In genomic region chr14:73713804-73714655, GRCh38 we compare ENCODE assay signal across 8 cellular contexts. TPM values are rescaled to one million over a fixed set of nuclear protein-coding genes. Genes with fewer than 3 reads are reported as not detected.
A peak's percentile ranks its signal among the peaks of the same experiment; 100 is the strongest.
DNase-seq lines count a peak whose midpoint lies in the region; ATAC-seq, FAIRE-seq and TF ChIP-seq lines count a peak whose summit lies in the region.

TSS of gene PNMA1 (minus strand) at chr14:73714384. CDS start at chr14:73713639, 745 bp downstream.

- H3K79me2 ChIP-seq in PC-3 (ENCODE audit: low read length): peaks cover 44% of the 10 kb centered on the region

- CTCF ChIA-PET in PC-3 (lab: Charles Lee): interaction anchor here (0.5 kb wide), 1 partner anchor 1294 kb away, joined by 3 read pairs; no protein-coding TSS in a partner anchor

- peak within 1 kb of the TSS; percentile 96 for H3K9ac ChIP-seq in PC-3 (ENCODE audit: low read length)
- H3K9ac ChIP-seq in mucosa of rectum (ENCODE audit: low read depth in 1 of 2, low read length in 2 of 2): peak within 1 kb of the TSS; percentile 75 to 79

- POLR2A ChIA-PET in PC-3 (lab: Charles Lee; ENCODE audit: unreplicated experiment): interaction anchor here (0.6 kb wide), 4 partner anchors 10 to 172 kb away, joined by 4 to 9 read pairs (median 8); partner anchors contain the start of gene ZNF410

- no peaks in the 10 kb centered on the region for H3K9me2 ChIP-seq in PC-3 (replicated peaks; ENCODE audit: low read length)

- DNase-seq in D721Med (ENCODE audit: insufficient read length, low spot score) (peak; percentile 91), PC-3 (peak; percentile 85), epithelial cell of proximal tubule (ENCODE audit: low read depth) (no peak)
- peak; percentile 88 for DNase-seq in activated T-cell treated with anti-CD3 and anti-CD28 coated beads, Interleukin-2, amount 50 U/mL, for 1 hour
- DNase-seq in stimulated activated CD8-positive, alpha-beta memory T cell treated with anti-CD3 and anti-CD28 coated beads, Interleukin-4, amount 100 ng/mL, for 4 hours (ENCODE audit: low read depth in 2 of 2, low spot score in 1 of 2): peak; percentile 62 to 72

- TF ChIP-seq EP300 in Ishikawa (IDR thresholded peaks at IDR 0.05; ENCODE audit: borderline replicate concordance): 0 out of 2 replicates have a peak, but pooled peaks have one; percentile 49

- ATAC-seq in GM21529 (IDR thresholded peaks at IDR 0.05; ENCODE audit: unreplicated experiment) (peak; percentile 64), PC-3 (peak; percentile 71)

- TF ChIP-seq RAD21 in Ishikawa (IDR thresholded peaks at IDR 0.05; ENCODE audit: low read depth): no peak; the same call in 1 of the 2 replicates

- intact Hi-C loops in PC-3 (cut with micrococcal nuclease): loop anchor here (5.0 kb wide), 2 partner anchors 52 to 82 kb away; no protein-coding TSS in a partner anchor

- H2AFZ ChIP-seq in PC-3 (ENCODE audit: low read length): peak within 1 kb of the TSS; percentile 74

- H3K36me3 ChIP-seq in PC-3 (ENCODE audit: low read depth, low read length): peaks cover 2% of the 10 kb centered on the region; the same call in 1 of the 2 replicates
- peaks cover 18 to 27% of the 10 kb centered on the region in 2 donors for H3K36me3 ChIP-seq in mucosa of rectum (ENCODE audit: control insufficient read depth in 2 of 2, insufficient read depth in 2 of 2, low read length in 2 of 2)

- FAIRE-seq in D721Med (lab: Jason Lieb, UNC): no peak

- peaks cover 16% of the 10 kb centered on the region for H4K20me1 ChIP-seq in PC-3 (ENCODE audit: low read length)

- H3K4me1 ChIP-seq in PC-3 (ENCODE audit: insufficient read depth, low read length) (peaks cover 14% of the 10 kb centered on the region), mucosa of rectum (ENCODE audit: control insufficient read depth in 2 of 2, insufficient read depth in 2 of 2, low read length in 2 of 2) (peaks cover 12 to 14% of the 10 kb centered on the region in 2 donors)

- no TSS peak for BruUV-seq in PC-3 (replicated peaks; lab: Mats Ljungman, UMichigan)

- H3K27ac ChIP-seq in PC-3 (ENCODE audit: low read length) (peak within 1 kb of the TSS; percentile 78), mucosa of rectum (ENCODE audit: low read depth in 2 of 2, low read length in 2 of 2) (peak within 1 kb of the TSS; percentile 82 to 89)

- H3K4me3 ChIP-seq in PC-3 (ENCODE audit: low read length) (peak within 1 kb of the TSS; percentile 99), epithelial cell of proximal tubule (ENCODE audit: low read depth, low read length) (peak within 1 kb of the TSS; percentile 75), mucosa of rectum (ENCODE audit: low read length in 2 of 2) (peak within 1 kb of the TSS; percentile 71 to 87)

- peaks cover 5% of the 10 kb centered on the region for H3F3A ChIP-seq in PC-3 (ENCODE audit: low read length, unreplicated experiment)

- H3K9me3 ChIP-seq in PC-3 (ENCODE audit: low read length) (no peaks in the 10 kb centered on the region), mucosa of rectum (ENCODE audit: control insufficient read depth in 2 of 2, low read length in 2 of 2) (no peaks in the 10 kb centered on the region)

- TF ChIP-seq CTCF in D721Med (IDR thresholded peaks at IDR 0.05; ENCODE audit: insufficient read depth, missing control alignments): no peak
- no peak for TF ChIP-seq CTCF in PC-3 (conservative IDR thresholded peaks at IDR 0.05; ENCODE audit: low read depth, low read length)
- TF ChIP-seq CTCF in epithelial cell of proximal tubule (conservative IDR thresholded peaks at IDR 0.05; ENCODE audit: low read depth, low read length): no peak

- H3K4me2 ChIP-seq in PC-3 (ENCODE audit: low read length): peak within 1 kb of the TSS; percentile 90

- H3K27me3 ChIP-seq in PC-3 (ENCODE audit: low read length) (no peaks in the 10 kb centered on the region), mucosa of rectum (ENCODE audit: control insufficient read depth in 2 of 2, insufficient read depth in 2 of 2, low read length in 2 of 2) (no peaks in the 10 kb centered on the region)

TF ChIP-seq in Ishikawa, 13 proteins besides CTCF, POLR2A, EP300 and RAD21:
- TF ChIP-seq TCF12 (IDR thresholded peaks at IDR 0.05; ENCODE audit: low read depth) (peak; percentile 27; the same call in 1 of the 2 replicates), REST (IDR thresholded peaks at IDR 0.05; ENCODE audit: low read depth) (0 out of 2 replicates have a peak, but pooled peaks have one; percentile 14), YY1 (IDR thresholded peaks at IDR 0.05; ENCODE audit: low read depth) (peak; percentile 88), TEAD4 (IDR thresholded peaks at IDR 0.05) (no peak), EGR1 (IDR thresholded peaks at IDR 0.05) (peak; percentile 84), FOXM1 (IDR thresholded peaks at IDR 0.05; ENCODE audit: borderline replicate concordance, low read depth) (no peak), NFIC (IDR thresholded peaks at IDR 0.05) (no peak), USF1 (IDR thresholded peaks at IDR 0.05) (peak; percentile 62), TAF1 (IDR thresholded peaks at IDR 0.05; ENCODE audit: low read depth) (peak; percentile 78; the same call in 1 of the 2 replicates), CREB1 (IDR thresholded peaks at IDR 0.05; ENCODE audit: low read depth) (no peak), MAX (IDR thresholded peaks at IDR 0.05) (peak; percentile 95), ZBTB7A (IDR thresholded peaks at IDR 0.05; ENCODE audit: low read depth) (peak; percentile 56; the same call in 1 of the 2 replicates), CEBPB (IDR thresholded peaks at IDR 0.05) (no peak)

RNA-seq across cellular contexts. Expression of gene PNMA1, which starts in this region (rescaled TPM):
- total RNA-seq in PC-3 (2014; rRNA removed): 30.8 and 36.7 TPM in 2 replicates
- total RNA-seq in epithelial cell of proximal tubule: 22.9 and 23.6 TPM in 2 replicates
